Comparison of ENCODE assay signal across 9 cellular contexts in genomic region chr12:84508325-84508861, GRCh38.
DNase-seq lines count a peak whose midpoint lies in the region; ATAC-seq and TF ChIP-seq lines count a peak whose summit lies in the region.
"Had no signal": no experiment of that assay in that cellular context is flagged by ENCODE, and none has a peak within 500 bp of the region (broad histone marks: within the 10 kb centered on the region; RNA-seq: fewer than 3 reads in every experiment).

No MANE protein-coding gene starts in this region.

- H3K27me3 ChIP-seq in GM23248 (replicated peaks; ENCODE audit: insufficient read depth) (no peaks in the 10 kb centered on the region), adrenal gland (no peaks in the 10 kb centered on the region)

- H3K36me3 ChIP-seq in GM23248 (ENCODE audit: low read depth) (no peaks in the 10 kb centered on the region), adrenal gland (replicated peaks in 1 of 2) (no peaks in the 10 kb centered on the region), mesodermal cell (ENCODE audit: control insufficient read depth, insufficient read depth, low read length) (no peaks in the 10 kb centered on the region)

- H3K9me3 ChIP-seq in GM23248 (ENCODE audit: low read depth) = no peaks in the 10 kb centered on the region
- no peaks in the 10 kb centered on the region for H3K9me3 ChIP-seq in adrenal gland (replicated peaks in 1 of 3)
- H3K9me3 ChIP-seq in mesodermal cell (ENCODE audit: control insufficient read depth, low read length) = no peaks in the 10 kb centered on the region

- H3K79me2 ChIP-seq in GM23248 (ENCODE audit: insufficient read depth) = no peaks in the 10 kb centered on the region

- DNase-seq in DMS114 treated with DMSO at 0.1 percent for 48 hours (lab: John Stamatoyannopoulos, UW; ENCODE audit: unreplicated experiment) (peak; percentile 22), GM23248 (peak; percentile 95), LNCaP clone FGC (ENCODE audit: low read depth) (no peak), adrenal gland (peak in 5 of 7 donors; percentile 34 to 42 (median 36)), NCI-H774 (lab: John Stamatoyannopoulos, UW) (no peak)

- no peak for ATAC-seq in GM19035 (IDR thresholded peaks at IDR 0.05; ENCODE audit: unreplicated experiment)
- no peak for ATAC-seq in GM19467 (IDR thresholded peaks at IDR 0.05; ENCODE audit: unreplicated experiment)
- ATAC-seq: K562 had no signal

- H3K9ac ChIP-seq in GM23248 = peak overlapping the region; percentile 39

- H3F3A ChIP-seq in GM23248 (ENCODE audit: insufficient read depth) = peaks cover 20% of the 10 kb centered on the region; the same call in 1 of the 2 replicates

- TF ChIP-seq CTCF in LNCaP clone FGC (IDR thresholded peaks at IDR 0.05; ENCODE audit: control insufficient read depth, extremely low read depth, insufficient read depth) = peak; percentile 30; the same call in 1 of the 2 replicates
- peak in 5 of 6 experiments; percentile 21 to 43 (median 35) for TF ChIP-seq CTCF in adrenal gland (IDR thresholded peaks at IDR 0.05)

- peaks cover 18% of the 10 kb centered on the region; the same call in 1 of the 2 replicates for H3K4me1 ChIP-seq in GM23248 (ENCODE audit: insufficient read depth)
- peaks cover 0 to 8% of the 10 kb centered on the region in 2 donors for H3K4me1 ChIP-seq in adrenal gland (replicated peaks in 1 of 2)
- H3K4me1 ChIP-seq in mesodermal cell (ENCODE audit: control insufficient read depth, insufficient read depth, low read length, poor library complexity, severe bottlenecking) = no peaks in the 10 kb centered on the region

- intact Hi-C loops in adrenal gland (cut with DNase I) = loop anchor here in 1 of 2 donors (10.0 kb wide), 2 partner anchors 1504 to 1824 kb away; partner anchors contain the start of gene TMTC2

- 2 to 6% methylated on average over 3 of the region's 3 CpGs for WGBS in GM23248 (ENCODE audit: low coverage in 1 of 2, low lambda C conversion rate in 2 of 2, missing lambda C conversion rate in 2 of 2), 2 experiments
- 22 to 31% (median 24%) methylated on average over 3 of the region's 3 CpGs for WGBS in adrenal gland, 4 donors
- 64% methylated on average over 3 of the region's 3 CpGs for WGBS in mesodermal cell (ENCODE audit: insufficient coverage in 2 of 2), 2 experiments

- H3K4me2 ChIP-seq in GM23248 (ENCODE audit: unreplicated experiment) = peak overlapping the region; percentile 44

- H3K4me3 ChIP-seq in GM23248 (peak overlapping the region; percentile 35), LNCaP clone FGC (ENCODE audit: low read depth, low read length) (no peak overlapping the region), adrenal gland (no peak overlapping the region), mesodermal cell (ENCODE audit: extremely low read depth, insufficient read depth, low read length, poor library complexity, severe bottlenecking) (no peak overlapping the region)
- H3K4me3 ChIP-seq: K562 had no signal

- in situ Hi-C loops in GM23248 (cut with MboI) = loop anchor here (10.0 kb wide), 1 partner anchor 336 kb away; no protein-coding TSS in a partner anchor

- H4K20me1 ChIP-seq in GM23248 (ENCODE audit: insufficient read depth) = no peaks in the 10 kb centered on the region

- H3K9me2 ChIP-seq in GM23248 (ENCODE audit: insufficient read depth) = no peaks in the 10 kb centered on the region

- H3K27ac ChIP-seq in GM23248 = peak overlapping the region; percentile 69
- H3K27ac ChIP-seq in adrenal gland = no peak overlapping the region
- peak overlapping the region; percentile 13 for H3K27ac ChIP-seq in mesodermal cell (ENCODE audit: low read depth, low read length, severe bottlenecking)

- peak overlapping the region; percentile 75 for H2AFZ ChIP-seq in GM23248

- no peak for TF ChIP-seq POLR2A in adrenal gland (IDR thresholded peaks at IDR 0.05)

Comparison
In these comparisons a context has a peak if more than half of its experiments do, and no peak if none do; other contexts are left out.
1. DNase-seq: peak in DMS114 treated with DMSO at 0.1 percent for 48 hours (single experiment), GM23248 (single experiment) and adrenal gland (5 of 7); none in LNCaP clone FGC (single experiment) and NCI-H774 (single experiment).
2. H3K27ac ChIP-seq: peak in GM23248 (single experiment) and mesodermal cell (single experiment); none in adrenal gland (0 of 5).